In the genomic region with DNA sequence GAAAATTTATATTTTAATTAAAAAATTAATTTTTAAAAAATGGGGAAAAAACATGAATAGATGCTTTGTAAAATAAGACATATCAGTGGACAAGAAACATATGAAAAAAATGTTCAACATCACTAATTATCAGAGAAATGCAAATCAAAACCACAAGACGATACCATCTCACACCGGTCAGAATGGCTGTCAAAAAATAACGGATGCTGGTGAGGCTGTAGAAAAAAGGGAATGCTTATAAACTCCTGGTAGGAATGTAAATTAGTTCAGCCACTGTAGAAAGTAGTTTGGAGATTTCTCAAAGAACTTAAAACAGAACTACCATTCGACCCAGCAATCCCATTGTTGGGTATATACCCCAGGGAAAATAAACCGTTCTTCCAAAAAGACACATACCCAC, we compare ENCODE assay signal across 7 cellular contexts.
"Had no signal": no experiment of that assay in that cellular context is flagged by ENCODE, and none has a peak within 500 bp of the region (broad histone marks: within the 10 kb centered on the region; RNA-seq: fewer than 3 reads in every experiment).

No MANE protein-coding gene starts in this region.

- H3K9me3 Mint-ChIP-seq: GM23338, H9, IgD-negative memory B cell had no signal

- H3K27ac ChIP-seq: HL-60 had no signal

- H3K4me3 ChIP-seq: GM23338 had no signal

- FAIRE-seq: H1, HepG2 had no signal

- DNase-seq: H9, KBM-7 had no signal

- H3K4me3 Mint-ChIP-seq: GM23338, H9, IgD-negative memory B cell had no signal

- H3K4me1 Mint-ChIP-seq: GM23338, H9 had no signal

- ATAC-seq: GM23338, HepG2 had no signal

- H3K27ac Mint-ChIP-seq: GM23338, H9, IgD-negative memory B cell had no signal

- H3K27me3 Mint-ChIP-seq: IgD-negative memory B cell had no signal
